Comparison of ENCODE assay signal across 1 cellular context in genomic region chr11:46341454-46341853, GRCh38.
TF ChIP-seq lines count a peak whose summit lies in the region.

No MANE protein-coding gene starts in this region.

TF ChIP-seq in HEK293T, 16 proteins besides CTCF, POLR2A, EP300 and RAD21:
- TF ChIP-seq FOXA1 (IDR thresholded peaks at IDR 0.05): no peak
- no peak for TF ChIP-seq TARDBP (IDR thresholded peaks at IDR 0.05)
- TF ChIP-seq CTBP1 (IDR thresholded peaks at IDR 0.05; ENCODE audit: borderline replicate concordance): no peak
- no peak for TF ChIP-seq SUZ12 (IDR thresholded peaks at IDR 0.05)
- no peak for TF ChIP-seq BHLHE40 (IDR thresholded peaks at IDR 0.05; ENCODE audit: borderline replicate concordance)
- TF ChIP-seq FOXM1 (IDR thresholded peaks at IDR 0.05; ENCODE audit: borderline replicate concordance): no peak
- no peak for TF ChIP-seq PKNOX1 (IDR thresholded peaks at IDR 0.05)
